ENCODE assay signal across 28 cellular contexts in the genomic region with DNA sequence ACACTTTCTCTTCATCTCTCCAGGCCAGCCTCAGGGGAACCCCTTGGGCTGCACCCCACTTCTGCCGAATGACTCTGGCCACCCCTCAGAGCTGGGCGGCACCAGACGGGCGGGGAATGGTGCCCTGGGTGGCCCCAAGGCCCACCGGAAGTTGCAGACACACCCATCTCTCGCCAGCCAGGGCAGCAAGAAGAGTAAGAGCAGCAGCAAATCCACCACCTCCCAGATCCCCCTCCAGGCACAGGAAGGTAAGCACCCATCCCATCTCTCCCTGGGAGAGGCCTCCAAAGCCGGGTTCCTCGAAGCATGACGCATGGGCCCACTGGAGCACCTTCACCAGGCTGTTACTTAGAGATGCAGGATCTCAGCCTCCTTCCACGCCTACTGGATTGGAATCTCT. TPM values are rescaled to one million over a fixed set of nuclear protein-coding genes. Genes with fewer than 3 reads are reported as not detected.
"Had no signal": no experiment of that assay in that cellular context is flagged by ENCODE, and none has a peak within 500 bp of the region (broad histone marks: within the 10 kb centered on the region; RNA-seq: fewer than 3 reads in every experiment).

No MANE protein-coding gene starts in this region.

- ATAC-seq: body of pancreas, left lung had no signal

- H3K36me3 ChIP-seq: right atrium auricular region had no signal

- H3K27me3 ChIP-seq: body of pancreas, left lung, right atrium auricular region had no signal

- H3K9ac ChIP-seq: parathyroid adenoma had no signal

- H3K9me3 ChIP-seq: body of pancreas, left lung, right atrium auricular region, suprapubic skin, tibial artery had no signal

- H3K4me3 ChIP-seq: body of pancreas, coronary artery, dorsolateral prefrontal cortex, left lung, right atrium auricular region, suprapubic skin, tibial artery had no signal

- FAIRE-seq: TTC549 had no signal

- H3K4me1 ChIP-seq: body of pancreas, left lung, right atrium auricular region, tibial artery had no signal

- H3K27ac ChIP-seq: body of pancreas, coronary artery, dorsolateral prefrontal cortex, left lung, parathyroid adenoma, right atrium auricular region, suprapubic skin, tibial artery, VCaP had no signal

- DNase-seq: activated CD4-positive, alpha-beta T cell treated with anti-CD3 and anti-CD28 coated beads for 4 hours; activated CD4-positive, alpha-beta T cell treated with anti-CD3 and anti-CD28 coated beads, Interleukin-2, amount 50 U/mL, for 4 hours; activated effector memory CD4-positive, alpha-beta T cell treated with Interleukin-2 at 50 U/mL for 16 hours; activated naive CD4-positive, alpha-beta T cell treated with Interleukin-2 at 50 U/mL for 16 hours; activated T-cell treated with anti-CD3 and anti-CD28 coated beads for 4 hours; anterior cingulate cortex; body of pancreas; dorsolateral prefrontal cortex; effector memory CD4-positive, alpha-beta T cell; head of caudate nucleus; hypothalamus; left lung; naive B cell; nephron progenitor cell; stimulated activated CD4-positive, alpha-beta T cell treated with anti-CD3 and anti-CD28 coated beads, Interleukin-15, amount 100 ng/mL, for 24 hours; stimulated activated CD4-positive, alpha-beta T cell treated with anti-CD3 and anti-CD28 coated beads, Interleukin-2, amount 100 ng/mL, for 24 hours; stimulated activated naive CD4-positive, alpha-beta T cell; SW 1271; T-helper 9 cell had no signal

RNA-seq across cellular contexts. Expression of gene MDFI, which starts 11.3 kb away (rescaled TPM):
- total RNA-seq: fibroblast of villous mesenchyme had no signal
- polyA plus RNA-seq: fibroblast of lung had no signal
